In genomic region chrX:150848914-150849365, GRCh38 we compare ENCODE assay signal across 1 cellular context.
TF ChIP-seq lines count a peak whose summit lies in the region.

No MANE protein-coding gene starts in this region.

TF ChIP-seq in GM23338, 12 proteins besides CTCF, POLR2A, EP300 and RAD21 (continued from another document):
- TF ChIP-seq ZNF462 (CRISPR knock-in tag; IDR thresholded peaks at IDR 0.05) = no peak
- TF ChIP-seq POLR2AphosphoS5 (IDR thresholded peaks at IDR 0.05; ENCODE audit: low read depth) = no peak
- no peak for TF ChIP-seq REST (IDR thresholded peaks at IDR 0.05; ENCODE audit: unreplicated experiment)
- TF ChIP-seq EZH2 (IDR thresholded peaks at IDR 0.05; ENCODE audit: low read depth, unreplicated experiment) = no peak
- TF ChIP-seq NANOG (IDR thresholded peaks at IDR 0.05; ENCODE audit: borderline replicate concordance) = no peak
- no peak for TF ChIP-seq ZNF331 (CRISPR knock-in tag; IDR thresholded peaks at IDR 0.05; ENCODE audit: low read depth)
- no peak for TF ChIP-seq STAT1 (IDR thresholded peaks at IDR 0.05; ENCODE audit: unreplicated experiment)
- no peak for TF ChIP-seq EZH2phosphoT487 (IDR thresholded peaks at IDR 0.05; ENCODE audit: unreplicated experiment)
- TF ChIP-seq JUNB (IDR thresholded peaks at IDR 0.05; ENCODE audit: unreplicated experiment) = no peak
- TF ChIP-seq CREB1 (CRISPR knock-in tag; IDR thresholded peaks at IDR 0.05; ENCODE audit: low read depth) = no peak
- no peak for TF ChIP-seq ZNF114 (CRISPR knock-in tag; IDR thresholded peaks at IDR 0.05)
